8 cellular contexts compared by ENCODE assay signal in the genomic region with DNA sequence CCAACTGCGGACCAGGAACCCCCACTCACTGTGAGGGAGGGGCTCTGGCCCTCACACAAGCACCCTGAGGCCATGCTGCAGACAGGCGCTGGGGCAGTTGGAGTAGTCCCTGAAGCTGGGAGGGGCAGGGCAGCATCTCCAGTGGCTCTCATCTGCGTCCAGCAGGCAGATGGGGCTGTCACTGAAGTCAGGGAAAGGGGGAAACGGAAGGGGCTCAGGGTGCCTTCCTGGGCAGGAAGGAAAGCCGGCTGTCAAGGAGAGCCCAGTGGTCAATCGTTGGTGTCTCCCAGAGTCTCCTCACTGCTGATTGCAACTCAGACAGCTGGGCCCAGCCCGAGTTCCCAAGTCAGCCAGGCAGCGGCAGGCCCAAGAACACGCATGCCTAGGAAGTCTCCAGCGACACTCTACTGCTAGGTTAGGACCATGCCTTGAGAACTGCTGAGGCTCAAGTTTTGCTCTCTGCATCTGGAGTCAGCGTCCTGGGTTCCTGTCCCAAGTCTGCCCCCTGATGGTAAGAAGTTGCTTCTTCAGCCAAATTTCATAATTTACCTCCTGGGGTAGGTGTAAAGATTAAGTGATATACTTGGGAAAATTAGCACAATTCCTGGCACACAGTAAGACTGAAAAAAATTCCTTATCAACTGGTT. TPM values are rescaled to one million over a fixed set of nuclear protein-coding genes. Genes with fewer than 3 reads are reported as not detected.
A peak's percentile ranks its signal among the peaks of the same experiment; 100 is the strongest.
DNase-seq lines count a peak whose midpoint lies in the region; ATAC-seq and TF ChIP-seq lines count a peak whose summit lies in the region.

No MANE protein-coding gene starts in this region.

- H3K4me3 ChIP-seq in CD4-positive, CD25-positive, alpha-beta regulatory T cell (ENCODE audit: low read depth, low read length) = no peak overlapping the region
- H3K4me3 ChIP-seq in PC-3 (ENCODE audit: low read length) (no peak overlapping the region), thoracic aorta (no peak overlapping the region)

- H3K9me3 ChIP-seq in CD4-positive, CD25-positive, alpha-beta regulatory T cell (ENCODE audit: control insufficient read depth in 2 of 2, low read length in 2 of 2) = peaks cover 7 to 8% of the 10 kb centered on the region in 2 experiments
- H3K9me3 ChIP-seq in PC-3 (ENCODE audit: low read length) (no peaks in the 10 kb centered on the region), thoracic aorta (peaks cover 7% of the 10 kb centered on the region)

- peaks cover 8% of the 10 kb centered on the region for H3K27me3 Mint-ChIP-seq in CD4-positive, CD25-positive, alpha-beta regulatory T cell
- H3K27me3 Mint-ChIP-seq in natural killer cell treated with Interleukin-12 subunit alpha and Interleukin-12 subunit beta and Interleukin-15 and Interleukin-18, amount 100 ng/mL, for 72 hours = no peaks in the 10 kb centered on the region

- H3K9me3 Mint-ChIP-seq in CD4-positive, CD25-positive, alpha-beta regulatory T cell = peaks cover 0 to 12% (median 5%) of the 10 kb centered on the region in 7 donors
- H3K9me3 Mint-ChIP-seq in natural killer cell treated with Interleukin-12 subunit alpha and Interleukin-12 subunit beta and Interleukin-15 and Interleukin-18, amount 100 ng/mL, for 72 hours = peaks cover 9% of the 10 kb centered on the region

- H3K27ac Mint-ChIP-seq in CD4-positive, CD25-positive, alpha-beta regulatory T cell = peak overlapping the region in 1 of 3 donors; percentile 43
- peak overlapping the region; percentile 4 to 62 for H3K27ac Mint-ChIP-seq in natural killer cell treated with Interleukin-12 subunit alpha and Interleukin-12 subunit beta and Interleukin-15 and Interleukin-18, amount 100 ng/mL, for 72 hours

- peaks cover 7 to 20% (median 13%) of the 10 kb centered on the region in 4 donors for H3K4me1 Mint-ChIP-seq in CD4-positive, CD25-positive, alpha-beta regulatory T cell
- H3K4me1 Mint-ChIP-seq in natural killer cell treated with Interleukin-12 subunit alpha and Interleukin-12 subunit beta and Interleukin-15 and Interleukin-18, amount 100 ng/mL, for 72 hours (ENCODE audit: low read depth in 2 of 2) = peaks cover 38 to 40% of the 10 kb centered on the region in 2 donors

- peaks cover 8% of the 10 kb centered on the region for H3K4me1 ChIP-seq in CD4-positive, CD25-positive, alpha-beta regulatory T cell (ENCODE audit: control insufficient read depth, insufficient read depth, low read length, poor library complexity, severe bottlenecking)
- H3K4me1 ChIP-seq in PC-3 (ENCODE audit: insufficient read depth, low read length) (no peaks in the 10 kb centered on the region), thoracic aorta (ENCODE audit: control insufficient read depth in 1 of 2, low read depth in 2 of 2) (peaks cover 0 to 10% of the 10 kb centered on the region in 2 donors)

- H3F3A ChIP-seq in PC-3 (ENCODE audit: low read length, unreplicated experiment) = no peaks in the 10 kb centered on the region

- peak; percentile 44 to 89 (median 79) for DNase-seq in CD4-positive, CD25-positive, alpha-beta regulatory T cell
- DNase-seq in HS-27A (ENCODE audit: low read depth) (peak; percentile 19), PC-3 (peak; percentile 76), fibroblast of gingiva (ENCODE audit: low read depth) (peak; percentile 75), thoracic aorta (ENCODE audit: low spot score) (peak; percentile 31)
- DNase-seq in activated T-cell treated with anti-CD3 and anti-CD28 coated beads, Interleukin-2, amount 50 U/mL, for 1 hour = peak; percentile 48
- DNase-seq in natural killer cell treated with Interleukin-12 subunit alpha and Interleukin-12 subunit beta and Interleukin-15 and Interleukin-18, amount 100 ng/mL, for 72 hours (ENCODE audit: low spot score) = peak; percentile 74

- H3K4me3 Mint-ChIP-seq in CD4-positive, CD25-positive, alpha-beta regulatory T cell = peak overlapping the region in 1 of 4 donors; percentile 37
- peak overlapping the region; percentile 6 for H3K4me3 Mint-ChIP-seq in natural killer cell treated with Interleukin-12 subunit alpha and Interleukin-12 subunit beta and Interleukin-15 and Interleukin-18, amount 100 ng/mL, for 72 hours

- peak overlapping the region; percentile 41; the same call in 1 of the 2 replicates for H2AFZ ChIP-seq in PC-3 (ENCODE audit: low read length)

- POLR2A ChIA-PET in PC-3 (lab: Charles Lee; ENCODE audit: unreplicated experiment) = no interaction called here

- H3K4me2 ChIP-seq in PC-3 (ENCODE audit: low read length) = no peak overlapping the region

- H3K36me3 Mint-ChIP-seq in CD4-positive, CD25-positive, alpha-beta regulatory T cell = peaks cover 7% of the 10 kb centered on the region
- H3K36me3 Mint-ChIP-seq in natural killer cell treated with Interleukin-12 subunit alpha and Interleukin-12 subunit beta and Interleukin-15 and Interleukin-18, amount 100 ng/mL, for 72 hours = peaks cover 11% of the 10 kb centered on the region

- no peaks in the 10 kb centered on the region for H3K9me2 ChIP-seq in PC-3 (replicated peaks; ENCODE audit: low read length)

- no peaks in the 10 kb centered on the region for H3K36me3 ChIP-seq in CD4-positive, CD25-positive, alpha-beta regulatory T cell (ENCODE audit: control insufficient read depth, insufficient read depth, low read length)
- no peaks in the 10 kb centered on the region for H3K36me3 ChIP-seq in PC-3 (ENCODE audit: low read depth, low read length)
- no peaks in the 10 kb centered on the region for H3K36me3 ChIP-seq in thoracic aorta

- no peaks in the 10 kb centered on the region for H3K27me3 ChIP-seq in CD4-positive, CD25-positive, alpha-beta regulatory T cell (ENCODE audit: control insufficient read depth, insufficient read depth, low read length)
- no peaks in the 10 kb centered on the region for H3K27me3 ChIP-seq in PC-3 (ENCODE audit: low read length)
- no peaks in the 10 kb centered on the region for H3K27me3 ChIP-seq in thoracic aorta (replicated peaks; ENCODE audit: insufficient read depth)

- CTCF ChIA-PET in PC-3 (lab: Charles Lee) = no interaction called here

- no peaks in the 10 kb centered on the region for H3K79me2 ChIP-seq in PC-3 (ENCODE audit: low read length)

- no peak overlapping the region for H3K27ac ChIP-seq in CD4-positive, CD25-positive, alpha-beta regulatory T cell (ENCODE audit: insufficient read depth, low read length, poor library complexity, severe bottlenecking)
- no peak overlapping the region for H3K27ac ChIP-seq in PC-3 (ENCODE audit: low read length)
- H3K27ac ChIP-seq in thoracic aorta = peak overlapping the region in 1 of 2 donors; percentile 51

- H3K9ac ChIP-seq in PC-3 (ENCODE audit: low read length) = no peak overlapping the region

- no peaks in the 10 kb centered on the region for H4K20me1 ChIP-seq in PC-3 (ENCODE audit: low read length)

- peak; percentile 88 to 91 for ATAC-seq in CD4-positive, CD25-positive, alpha-beta regulatory T cell (ENCODE audit: low read depth in 2 of 2)
- ATAC-seq in GM19372 (IDR thresholded peaks at IDR 0.05; ENCODE audit: low read depth, unreplicated experiment) = peak; percentile 70
- peak; percentile 92 for ATAC-seq in PC-3
- ATAC-seq in natural killer cell treated with Interleukin-12 subunit alpha and Interleukin-12 subunit beta and Interleukin-15 and Interleukin-18, amount 100 ng/mL, for 72 hours = peak; percentile 86 to 89
- peak; percentile 95 for ATAC-seq in thoracic aorta (ENCODE audit: insufficient number of reproducible peaks, low FRiP score, low read depth)

- peak; percentile 79 for TF ChIP-seq CTCF in PC-3 (conservative IDR thresholded peaks at IDR 0.05; ENCODE audit: low read depth, low read length)
- peak; percentile 71 for TF ChIP-seq CTCF in thoracic aorta (IDR thresholded peaks at IDR 0.05)

- intact Hi-C loops in PC-3 (cut with micrococcal nuclease) = loop anchor here (1.0 kb wide), 3 partner anchors 27 to 75 kb away; partner anchors contain the start of gene NMUR1

- no TSS peak for BruUV-seq in PC-3 (replicated peaks; lab: Mats Ljungman, UMichigan)

RNA-seq across cellular contexts. Expression of gene NMUR1, which starts 27.4 kb away (rescaled TPM):
- total RNA-seq in CD4-positive, CD25-positive, alpha-beta regulatory T cell = 0.35 TPM
- under 1 TPM; 0.25 to 0.90 (median 0.32) TPM for polyA plus RNA-seq in CD4-positive, CD25-positive, alpha-beta regulatory T cell
- 0.17 TPM in 1 of 2 replicates, not detected in the other for total RNA-seq in PC-3 (2014; rRNA removed)
- 1 to 10 TPM; 3.1 to 3.4 TPM for total RNA-seq in natural killer cell treated with Interleukin-12 subunit alpha and Interleukin-12 subunit beta and Interleukin-15 and Interleukin-18, amount 100 ng/mL, for 72 hours
- total RNA-seq in thoracic aorta = 1 to 10 TPM in 1 of 2 donors, under 1 TPM in 1; 0.21 to 3.2 TPM

RNA-seq across cellular contexts. Expression of gene TEX44, which starts 35.0 kb away (rescaled TPM):
- total RNA-seq in CD4-positive, CD25-positive, alpha-beta regulatory T cell = not detected
- not detected for polyA plus RNA-seq in CD4-positive, CD25-positive, alpha-beta regulatory T cell
- total RNA-seq in PC-3 (2014; rRNA removed) (not detected in 2 replicates), thoracic aorta (not detected)
- total RNA-seq in natural killer cell treated with Interleukin-12 subunit alpha and Interleukin-12 subunit beta and Interleukin-15 and Interleukin-18, amount 100 ng/mL, for 72 hours = not detected

Comparison
In these comparisons a context has a peak if more than half of its experiments do, and no peak if none do; other contexts are left out.
1. DNase-seq: peak in every context shown above with its lines; median percentile 79 in CD4-positive, CD25-positive, alpha-beta regulatory T cell; 76 in PC-3; 75 in fibroblast of gingiva; 74 in natural killer cell treated with Interleukin-12 subunit alpha and Interleukin-12 subunit beta and Interleukin-15 and Interleukin-18, amount 100 ng/mL, for 72 hours; 48 in activated T-cell treated with anti-CD3 and anti-CD28 coated beads, Interleukin-2, amount 50 U/mL, for 1 hour; 31 in thoracic aorta; 19 in HS-27A.